1 cellular context compared by ENCODE assay signal in genomic region chr13:49443689-49444516, GRCh38.
TF ChIP-seq lines count a peak whose summit lies in the region.

TSS of gene CAB39L (minus strand) at chr13:49444064. CDS start at chr13:49382910, 61,154 bp downstream.
TSS of gene SETDB2 (plus strand) at chr13:49444274. CDS start at chr13:49451894, 7,620 bp downstream.

TF ChIP-seq in K562, 482 proteins besides CTCF, POLR2A, EP300 and RAD21 (continued from another document and continues in another):
- TF ChIP-seq E4F1 (CRISPR knock-in tag; IDR thresholded peaks at IDR 0.05; ENCODE audit: borderline replicate concordance) = no peak
- no peak for TF ChIP-seq HMG20B (CRISPR knock-in tag; IDR thresholded peaks at IDR 0.05)
- TF ChIP-seq CBX1 (IDR thresholded peaks at IDR 0.05; ENCODE audit: low read depth) = 0 out of 2 replicates have a peak, but pooled peaks have one; percentile 15
- TF ChIP-seq MBD2 (IDR thresholded peaks at IDR 0.05; ENCODE audit: borderline replicate concordance, low read depth) = peak; percentile 84
- TF ChIP-seq KAT7 (CRISPR knock-in tag; IDR thresholded peaks at IDR 0.05; ENCODE audit: borderline replicate concordance) = peak; percentile 64; the same call in 1 of the 2 replicates
- peak; percentile 85 for TF ChIP-seq ETV1 (tag; conservative IDR thresholded peaks at IDR 0.05; ENCODE audit: low read depth)
- TF ChIP-seq MNT (conservative IDR thresholded peaks at IDR 0.05) = peak in 1 of 2 experiments; percentile 45; a peak in 2 of 4 replicates
- TF ChIP-seq MTA3 (IDR thresholded peaks at IDR 0.05; ENCODE audit: borderline replicate concordance) = no peak
- TF ChIP-seq CTBP1 (IDR thresholded peaks at IDR 0.05; ENCODE audit: borderline replicate concordance) = peak; percentile 78
- TF ChIP-seq ZNF316 (IDR thresholded peaks at IDR 0.05) = no peak
- peak; percentile 74 for TF ChIP-seq C11orf30 (IDR thresholded peaks at IDR 0.05; ENCODE audit: low read depth)
- TF ChIP-seq SP1 (CRISPR knock-in tag; IDR thresholded peaks at IDR 0.05) = peak; percentile 88
- TF ChIP-seq AFF4 (CRISPR knock-in tag; IDR thresholded peaks at IDR 0.05) = 0 out of 2 replicates have a peak, but pooled peaks have one; percentile 65
- peak; percentile 57 for TF ChIP-seq TAF1 (IDR thresholded peaks at IDR 0.05; ENCODE audit: control insufficient read depth, extremely low read depth, insufficient read depth, low read length, severe bottlenecking)
- no peak for TF ChIP-seq HDAC8 (tag; IDR thresholded peaks at IDR 0.05)
- no peak for TF ChIP-seq ZNF79 (CRISPR knock-in tag; IDR thresholded peaks at IDR 0.05; ENCODE audit: low read depth)
- TF ChIP-seq CREB3L1 (IDR thresholded peaks at IDR 0.05; ENCODE audit: borderline replicate concordance, low read depth) = peak; percentile 60
- TF ChIP-seq JUND (IDR thresholded peaks at IDR 0.05; ENCODE audit: borderline replicate concordance, low read depth, low read length) = no peak
- TF ChIP-seq JUND (tag; IDR thresholded peaks at IDR 0.05; ENCODE audit: borderline replicate concordance, low read depth, low read length) = no peak
- TF ChIP-seq PKNOX1 (IDR thresholded peaks at IDR 0.05) = peak; percentile 82
- TF ChIP-seq ZNF583 (CRISPR knock-in tag; IDR thresholded peaks at IDR 0.05) = no peak
- no peak for TF ChIP-seq USF1 (CRISPR knock-in tag; IDR thresholded peaks at IDR 0.05)
- no peak for TF ChIP-seq TCF7L2 (IDR thresholded peaks at IDR 0.05; ENCODE audit: low read depth, low read length)
- TF ChIP-seq ZNF766 (CRISPR knock-in tag; conservative IDR thresholded peaks at IDR 0.05) = 0 out of 2 replicates have a peak, but pooled peaks have one; percentile 47
- peak; percentile 4; the same call in 1 of the 2 replicates for TF ChIP-seq ZKSCAN1 (IDR thresholded peaks at IDR 0.05; ENCODE audit: low read depth, low read length)
- peak; percentile 58 for TF ChIP-seq NFYB (IDR thresholded peaks at IDR 0.05; ENCODE audit: extremely low read depth, insufficient read length)
- no peak for TF ChIP-seq SRSF3 (IDR thresholded peaks at IDR 0.05; ENCODE audit: insufficient read depth, low read length)
- TF ChIP-seq ZNF263 (CRISPR knock-in tag; IDR thresholded peaks at IDR 0.05; ENCODE audit: borderline replicate concordance) = peak; percentile 74; the same call in 1 of the 2 replicates
- peak; percentile 32 for TF ChIP-seq NFE2 (IDR thresholded peaks at IDR 0.05; ENCODE audit: low read depth)
- TF ChIP-seq NR2C2 (CRISPR knock-in tag; IDR thresholded peaks at IDR 0.05) = peak; percentile 95
- peak; percentile 98 for TF ChIP-seq NR2C2 (tag; IDR thresholded peaks at IDR 0.05)
- TF ChIP-seq UBTF (IDR thresholded peaks at IDR 0.05; ENCODE audit: borderline replicate concordance in 1 of 2, low read depth in 2 of 2, low read length in 2 of 2) = peak in 1 of 2 experiments; percentile 63; a peak in 1 of 4 replicates
- 0 out of 2 replicates have a peak, but pooled peaks have one; percentile 9 for TF ChIP-seq RB1 (IDR thresholded peaks at IDR 0.05; ENCODE audit: low read depth)
- TF ChIP-seq SPI1 (IDR thresholded peaks at IDR 0.05; ENCODE audit: borderline replicate concordance, low read depth, low read length) = no peak
- TF ChIP-seq XRCC5 (IDR thresholded peaks at IDR 0.05; ENCODE audit: low read depth, low read length) = 0 out of 2 replicates have a peak, but pooled peaks have one; percentile 5
- TF ChIP-seq TOE1 (IDR thresholded peaks at IDR 0.05; ENCODE audit: borderline replicate concordance) = 0 out of 2 replicates have a peak, but pooled peaks have one; percentile 37
- no peak for TF ChIP-seq TOE1 (CRISPR knock-in tag; IDR thresholded peaks at IDR 0.05; ENCODE audit: borderline replicate concordance, low read depth)
- no peak for TF ChIP-seq ZNF699 (CRISPR knock-in tag; IDR thresholded peaks at IDR 0.05; ENCODE audit: insufficient replicate concordance)
- TF ChIP-seq LCOR (CRISPR knock-in tag; IDR thresholded peaks at IDR 0.05) = peak; percentile 66; the same call in 1 of the 2 replicates
- TF ChIP-seq HNRNPLL (IDR thresholded peaks at IDR 0.05; ENCODE audit: low read depth, low read length, poor library complexity, severe bottlenecking) = peak; percentile 98
- peak; percentile 33 for TF ChIP-seq FOS (IDR thresholded peaks at IDR 0.05; ENCODE audit: extremely low read depth, insufficient read length)
- TF ChIP-seq ZBTB33 (CRISPR knock-in tag; IDR thresholded peaks at IDR 0.05) = peak; percentile 52; the same call in 1 of the 2 replicates
- TF ChIP-seq CHD2 (IDR thresholded peaks at IDR 0.05; ENCODE audit: low read depth, low read length) = peak; percentile 94
- TF ChIP-seq CREB1 (IDR thresholded peaks at IDR 0.05) = peak; percentile 44; the same call in 1 of the 2 replicates
- peak; percentile 56 for TF ChIP-seq CREB1 (CRISPR knock-in tag; IDR thresholded peaks at IDR 0.05)
- 0 out of 2 replicates have a peak, but pooled peaks have one; percentile 4 for TF ChIP-seq BHLHE40 (IDR thresholded peaks at IDR 0.05; ENCODE audit: low read length)
- TF ChIP-seq ZNF134 (CRISPR knock-in tag; conservative IDR thresholded peaks at IDR 0.05) = no peak
- peak; percentile 70; the same call in 1 of the 2 replicates for TF ChIP-seq ELF4 (CRISPR knock-in tag; IDR thresholded peaks at IDR 0.05)
- TF ChIP-seq BRD4 (IDR thresholded peaks at IDR 0.05) = no peak
